1 cellular context compared by ENCODE assay signal in genomic region chr1:155085504-155086181, GRCh38.
TF ChIP-seq lines count a peak whose summit lies in the region.

No MANE protein-coding gene starts in this region.

TF ChIP-seq in HepG2, 621 proteins besides CTCF, POLR2A, EP300 and RAD21 (continues in another document):
- peak; percentile 6 for TF ChIP-seq MED8 (CRISPR knock-in tag; IDR thresholded peaks at IDR 0.05; ENCODE audit: insufficient replicate concordance)
- 0 out of 2 replicates have a peak, but pooled peaks have one; percentile 5 for TF ChIP-seq ZNF350 (CRISPR knock-in tag; IDR thresholded peaks at IDR 0.05; ENCODE audit: borderline replicate concordance, low read depth)
- no peak; the same call in 1 of the 2 replicates for TF ChIP-seq IRF9 (CRISPR knock-in tag; IDR thresholded peaks at IDR 0.05; ENCODE audit: borderline replicate concordance)
- peak; percentile 18; the same call in 1 of the 2 replicates for TF ChIP-seq TGIF2 (CRISPR knock-in tag; IDR thresholded peaks at IDR 0.05)
- 0 out of 2 replicates have a peak, but pooled peaks have one; percentile 12 for TF ChIP-seq MIER3 (CRISPR knock-in tag; IDR thresholded peaks at IDR 0.05; ENCODE audit: borderline replicate concordance)
- TF ChIP-seq SATB2 (CRISPR knock-in tag; IDR thresholded peaks at IDR 0.05) = peak; percentile 68; the same call in 1 of the 2 replicates
- peak; percentile 51 for TF ChIP-seq ZNF687 (CRISPR knock-in tag; IDR thresholded peaks at IDR 0.05)
- TF ChIP-seq FLYWCH1 (CRISPR knock-in tag; IDR thresholded peaks at IDR 0.05) = 0 out of 2 replicates have a peak, but pooled peaks have one; percentile 3
- no peak for TF ChIP-seq MYC (CRISPR knock-in tag; IDR thresholded peaks at IDR 0.05; ENCODE audit: borderline replicate concordance)
- TF ChIP-seq DDIT3 (CRISPR knock-in tag; IDR thresholded peaks at IDR 0.05) = no peak
- TF ChIP-seq RBAK (CRISPR knock-in tag; IDR thresholded peaks at IDR 0.05) = no peak
- no peak for TF ChIP-seq ZNF75D (CRISPR knock-in tag; IDR thresholded peaks at IDR 0.05; ENCODE audit: borderline replicate concordance)
- no peak for TF ChIP-seq ATF1 (CRISPR knock-in tag; IDR thresholded peaks at IDR 0.05)
- TF ChIP-seq NFKB2 (CRISPR knock-in tag; IDR thresholded peaks at IDR 0.05; ENCODE audit: borderline replicate concordance) = peak; percentile 1; the same call in 1 of the 2 replicates
- no peak for TF ChIP-seq HHEX (CRISPR knock-in tag; IDR thresholded peaks at IDR 0.05)
- TF ChIP-seq ZNF770 (CRISPR knock-in tag; IDR thresholded peaks at IDR 0.05) = no peak
- peak; percentile 37; the same call in 1 of the 2 replicates for TF ChIP-seq SALL2 (CRISPR knock-in tag; IDR thresholded peaks at IDR 0.05)
- TF ChIP-seq ZBTB14 (CRISPR knock-in tag; IDR thresholded peaks at IDR 0.05) = 0 out of 2 replicates have a peak, but pooled peaks have one; percentile 12
- no peak for TF ChIP-seq LCORL (IDR thresholded peaks at IDR 0.05)
- no peak for TF ChIP-seq LCORL (CRISPR knock-in tag; IDR thresholded peaks at IDR 0.05)
- no peak for TF ChIP-seq TFE3 (CRISPR knock-in tag; IDR thresholded peaks at IDR 0.05)
- 0 out of 2 replicates have a peak, but pooled peaks have one; percentile 20 for TF ChIP-seq BORCS8-MEF2B (CRISPR knock-in tag; IDR thresholded peaks at IDR 0.05)
- TF ChIP-seq RARG (CRISPR knock-in tag; IDR thresholded peaks at IDR 0.05; ENCODE audit: low read depth) = no peak
- no peak for TF ChIP-seq MIXL1 (CRISPR knock-in tag; IDR thresholded peaks at IDR 0.05)
- TF ChIP-seq ZNF18 (CRISPR knock-in tag; IDR thresholded peaks at IDR 0.05; ENCODE audit: insufficient replicate concordance) = peak; percentile 9
- no peak for TF ChIP-seq SMAD9 (CRISPR knock-in tag; IDR thresholded peaks at IDR 0.05)
- no peak for TF ChIP-seq ZNF746 (CRISPR knock-in tag; IDR thresholded peaks at IDR 0.05)
- TF ChIP-seq ZFAT (CRISPR knock-in tag; conservative IDR thresholded peaks at IDR 0.05) = no peak
- no peak for TF ChIP-seq SIN3A (IDR thresholded peaks at IDR 0.05; ENCODE audit: borderline replicate concordance, low read depth, low read length)
- TF ChIP-seq MAX (IDR thresholded peaks at IDR 0.05) = 0 out of 2 replicates have a peak, but pooled peaks have one; percentile 21
- peak; percentile 91 for TF ChIP-seq ZNF777 (CRISPR knock-in tag; IDR thresholded peaks at IDR 0.05)
- TF ChIP-seq TIGD3 (CRISPR knock-in tag; IDR thresholded peaks at IDR 0.05; ENCODE audit: borderline replicate concordance) = 0 out of 2 replicates have a peak, but pooled peaks have one; percentile 2
- no peak for TF ChIP-seq ZFP41 (CRISPR knock-in tag; IDR thresholded peaks at IDR 0.05; ENCODE audit: borderline replicate concordance)
- TF ChIP-seq MED1 (CRISPR knock-in tag; IDR thresholded peaks at IDR 0.05) = peak; percentile 27; the same call in 1 of the 2 replicates
- TF ChIP-seq RBFOX2 (IDR thresholded peaks at IDR 0.05; ENCODE audit: low read depth, low read length) = no peak
- 0 out of 2 replicates have a peak, but pooled peaks have one; percentile 15 for TF ChIP-seq GFI1 (CRISPR knock-in tag; IDR thresholded peaks at IDR 0.05; ENCODE audit: borderline replicate concordance)
- TF ChIP-seq HOXA5 (CRISPR knock-in tag; IDR thresholded peaks at IDR 0.05) = peak; percentile 20; the same call in 1 of the 2 replicates
- no peak for TF ChIP-seq SMC3 (IDR thresholded peaks at IDR 0.05; ENCODE audit: low read length)
- TF ChIP-seq ZNF83 (CRISPR knock-in tag; IDR thresholded peaks at IDR 0.05; ENCODE audit: borderline replicate concordance) = 0 out of 2 replicates have a peak, but pooled peaks have one; percentile 31
- peak; percentile 1 for TF ChIP-seq ASH2L (IDR thresholded peaks at IDR 0.05; ENCODE audit: insufficient read length, low read depth, low read length)
- TF ChIP-seq HES4 (CRISPR knock-in tag; IDR thresholded peaks at IDR 0.05; ENCODE audit: borderline replicate concordance) = 0 out of 2 replicates have a peak, but pooled peaks have one; percentile 11
- TF ChIP-seq ZBTB10 (CRISPR knock-in tag; IDR thresholded peaks at IDR 0.05; ENCODE audit: borderline replicate concordance) = 0 out of 2 replicates have a peak, but pooled peaks have one; percentile 71
- TF ChIP-seq RFXAP (CRISPR knock-in tag; IDR thresholded peaks at IDR 0.05; ENCODE audit: borderline replicate concordance) = 0 out of 2 replicates have a peak, but pooled peaks have one; percentile 21
- no peak for TF ChIP-seq ARID2 (CRISPR knock-in tag; IDR thresholded peaks at IDR 0.05; ENCODE audit: borderline replicate concordance)
- peak; percentile 6; the same call in 1 of the 2 replicates for TF ChIP-seq FOSL2 (CRISPR knock-in tag; IDR thresholded peaks at IDR 0.05)
- TF ChIP-seq THAP8 (CRISPR knock-in tag; IDR thresholded peaks at IDR 0.05; ENCODE audit: borderline replicate concordance) = 0 out of 2 replicates have a peak, but pooled peaks have one; percentile 18
